Comparison of ENCODE assay signal across 10 cellular contexts in the genomic region with DNA sequence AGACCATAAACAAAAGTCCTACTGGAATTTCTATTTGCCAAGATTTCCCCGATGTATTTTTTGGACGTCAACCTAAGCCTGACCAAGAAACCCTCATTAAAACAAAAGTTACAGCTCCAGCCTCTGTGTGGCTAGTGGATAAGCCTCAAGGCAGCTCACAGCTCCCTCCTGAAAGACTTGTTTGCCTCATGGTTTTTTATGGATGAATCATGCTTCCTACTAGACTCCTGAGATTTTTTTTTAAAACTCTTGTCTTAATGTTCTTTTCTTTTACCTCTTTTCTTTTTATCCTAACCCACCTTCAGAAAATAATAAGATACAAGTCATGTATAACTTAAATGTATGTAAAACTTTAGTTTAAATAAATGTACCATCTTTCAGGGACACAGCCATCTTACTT. TPM values are rescaled to one million over a fixed set of nuclear protein-coding genes. Genes with fewer than 3 reads are reported as not detected.
DNase-seq lines count a peak whose midpoint lies in the region; ATAC-seq and TF ChIP-seq lines count a peak whose summit lies in the region.
"Had no signal": no experiment of that assay in that cellular context is flagged by ENCODE, and none has a peak within 500 bp of the region (broad histone marks: within the 10 kb centered on the region; RNA-seq: fewer than 3 reads in every experiment).

No MANE protein-coding gene starts in this region.

- DNase-seq in GM03348 (ENCODE audit: low spot score) (peak; percentile 76), SK-N-SH (no peak), fibroblast of lung (ENCODE audit: low read depth in 2 of 2) (peak; percentile 60 to 94), KBM-7 (no peak), anterior cingulate cortex (lab: John Stamatoyannopoulos, UW) (no peak)
- no peak for DNase-seq in stimulated activated naive CD4-positive, alpha-beta T cell treated with Interleukin-2 at 50 U/mL for 16 hours (lab: John Stamatoyannopoulos, UW)
- DNase-seq: head of caudate nucleus, right lobe of liver had no signal

- H3K9ac ChIP-seq in SK-N-SH: peak overlapping the region; percentile 84; the same call in 1 of the 2 replicates
- H3K9ac ChIP-seq in fibroblast of lung (ENCODE audit: insufficient read depth, low read length): no peak overlapping the region

- H3K27me3 ChIP-seq in SK-N-SH (ENCODE audit: insufficient read depth) (no peaks in the 10 kb centered on the region), fibroblast of lung (ENCODE audit: control insufficient read depth, insufficient read depth, low read length) (no peaks in the 10 kb centered on the region)
- H3K27me3 ChIP-seq: right lobe of liver had no signal

- no peak for TF ChIP-seq RAD21 in SK-N-SH (IDR thresholded peaks at IDR 0.05; ENCODE audit: low read length)

- H3K4me2 ChIP-seq in SK-N-SH (peak overlapping the region; percentile 74), fibroblast of lung (ENCODE audit: extremely low read depth, insufficient read depth, low read length) (no peak overlapping the region)

- CTCF ChIA-PET in SK-N-SH (lab: Yijun Ruan, JAX): interaction anchor here (0.7 kb wide), 1 partner anchor 518 kb away, joined by 3 read pairs; no protein-coding TSS in a partner anchor

- H3K4me3 ChIP-seq in SK-N-SH (ENCODE audit: low read depth in 2 of 2, low read length in 1 of 2): peak overlapping the region; percentile 51 to 57; a peak in 3 of 4 replicates
- no peak overlapping the region for H3K4me3 ChIP-seq in fibroblast of lung (replicated peaks in 1 of 4; ENCODE audit: control extremely low read depth in 1 of 4, insufficient read depth in 1 of 4, low read depth in 3 of 4, low read length in 4 of 4)
- no peak overlapping the region for H3K4me3 ChIP-seq in skin epidermis
- H3K4me3 ChIP-seq: right lobe of liver had no signal

- no peak for ATAC-seq in GM19035 (IDR thresholded peaks at IDR 0.05; ENCODE audit: unreplicated experiment)
- ATAC-seq: right lobe of liver had no signal

- no peak for TF ChIP-seq EP300 in SK-N-SH (IDR thresholded peaks at IDR 0.05; ENCODE audit: borderline replicate concordance in 1 of 2, low read depth in 1 of 2, low read length in 1 of 2)

- H3K9me2 ChIP-seq in SK-N-SH: no peaks in the 10 kb centered on the region

- H3K27ac ChIP-seq in SK-N-SH (ENCODE audit: low read depth in 2 of 2, low read length in 1 of 2) (peak overlapping the region; percentile 88 to 96; a peak in 3 of 4 replicates), fibroblast of lung (ENCODE audit: insufficient read depth, low read length) (no peak overlapping the region), skin epidermis (peak overlapping the region in 18 of 21 experiments; percentile 48 to 88 (median 81))
- H3K27ac ChIP-seq: right lobe of liver had no signal

- no peak for TF ChIP-seq CTCF in SK-N-SH (IDR thresholded peaks at IDR 0.05)
- TF ChIP-seq CTCF in fibroblast of lung (conservative IDR thresholded peaks at IDR 0.05 in 1 of 2, IDR thresholded peaks at IDR 0.05 in 1 of 2; ENCODE audit: low read depth in 1 of 2, low read length in 2 of 2): no peak

- H3K36me3 ChIP-seq in SK-N-SH (replicated peaks in 1 of 2; ENCODE audit: control insufficient read depth in 1 of 2, insufficient read depth in 2 of 2, low read length in 1 of 2) (peaks cover 0 to 2% of the 10 kb centered on the region in 2 experiments), fibroblast of lung (ENCODE audit: control insufficient read depth, insufficient read depth, low read length) (no peaks in the 10 kb centered on the region)
- H3K36me3 ChIP-seq: right lobe of liver had no signal

- peaks cover 44% of the 10 kb centered on the region for H3F3A ChIP-seq in SK-N-SH (replicated peaks; ENCODE audit: insufficient read depth)

- no peaks in the 10 kb centered on the region for H4K20me1 ChIP-seq in SK-N-SH (ENCODE audit: insufficient read depth)
- no peaks in the 10 kb centered on the region for H4K20me1 ChIP-seq in fibroblast of lung (ENCODE audit: control insufficient read depth, extremely low read depth, insufficient read depth, low read length)

- H2AFZ ChIP-seq in SK-N-SH (ENCODE audit: low read depth): no peak overlapping the region
- no peak overlapping the region for H2AFZ ChIP-seq in fibroblast of lung (ENCODE audit: low read length)

- peaks cover 61% of the 10 kb centered on the region for H3K79me2 ChIP-seq in SK-N-SH (ENCODE audit: insufficient read depth)
- H3K79me2 ChIP-seq in fibroblast of lung (ENCODE audit: control insufficient read depth, insufficient read depth, low read length): no peaks in the 10 kb centered on the region

- H3K9me3 ChIP-seq in SK-N-SH (no peaks in the 10 kb centered on the region), fibroblast of lung (ENCODE audit: control insufficient read depth, insufficient read depth, low read depth, low read length) (no peaks in the 10 kb centered on the region)
- H3K9me3 ChIP-seq: right lobe of liver had no signal

- POLR2A ChIA-PET in SK-N-SH (lab: Yijun Ruan, JAX): no interaction called here

- in situ Hi-C loops in KBM-7 (cut with MboI; ENCODE audit: low pct_unique_long_range_greater_than_20kb, low sequenced_read_pairs): no loop called here

- WGBS in SK-N-SH (ENCODE audit: low lambda C conversion rate): 0% methylated on average over 2 of the region's 2 CpGs

- H3K4me1 ChIP-seq in SK-N-SH (ENCODE audit: control insufficient read depth in 1 of 2, insufficient read depth in 2 of 2, low read depth in 1 of 2, low read length in 1 of 2) (peaks cover 2 to 26% of the 10 kb centered on the region in 2 experiments; a peak in 3 of 4 replicates), fibroblast of lung (ENCODE audit: control insufficient read depth, extremely low read depth, insufficient read depth, low read length) (peaks cover 9% of the 10 kb centered on the region)
- H3K4me1 ChIP-seq: right lobe of liver had no signal

TF ChIP-seq in SK-N-SH, 30 proteins besides CTCF, POLR2A, EP300 and RAD21:
- TF ChIP-seq EZH2phosphoT487 (IDR thresholded peaks at IDR 0.05; ENCODE audit: borderline replicate concordance, low read depth) (no peak), RCOR1 (IDR thresholded peaks at IDR 0.05; ENCODE audit: low read length) (no peak), FOSL2 (IDR thresholded peaks at IDR 0.05; ENCODE audit: borderline replicate concordance, low read depth) (peak; percentile 61)
- TF ChIP-seq, protein P1, sequence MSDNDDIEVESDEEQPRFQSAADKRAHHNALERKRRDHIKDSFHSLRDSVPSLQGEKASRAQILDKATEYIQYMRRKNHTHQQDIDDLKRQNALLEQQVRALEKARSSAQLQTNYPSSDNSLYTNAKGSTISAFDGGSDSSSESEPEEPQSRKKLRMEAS (IDR thresholded peaks at IDR 0.05; ENCODE audit: low read depth): peak; percentile 44; the same call in 1 of the 2 replicates

RNA-seq across cellular contexts. Expression of a gene that starts 52.4 kb away (rescaled TPM):
- polyA plus RNA-seq in SK-N-SH (2012; rRNA removed) (1.5 and 2.9 TPM in 2 replicates), fibroblast of lung (0.02 and 0.07 TPM in 2 replicates)
- 3.5 and 4.6 TPM in 2 replicates for polyA plus RNA-seq in SK-N-SH (2012; cell fraction: cytosol; rRNA removed)
- polyA plus RNA-seq in SK-N-SH (2012; cell fraction: nucleus; rRNA removed): 1.1 and 3.5 TPM in 2 replicates
- under 0.01 TPM in 2 replicates for total RNA-seq in fibroblast of lung
- polyA plus RNA-seq in fibroblast of lung (2012): 0.02 and 0.05 TPM in 2 replicates
- polyA minus RNA-seq in fibroblast of lung (ENCODE audit: low replicate concordance): 0.33 TPM in 1 of 2 replicates, not detected in the other

Comparison
In these comparisons a context has a peak if more than half of its experiments do, and no peak if none do; other contexts are left out.
1. DNase-seq: peak in GM03348 (single experiment) and fibroblast of lung (2 of 2); none in SK-N-SH (single experiment), stimulated activated naive CD4-positive, alpha-beta T cell treated with Interleukin-2 at 50 U/mL for 16 hours (single experiment), KBM-7 (single experiment) and anterior cingulate cortex (0 of 58).
2. H3K4me3 ChIP-seq: peak in SK-N-SH (2 of 2); none in fibroblast of lung (0 of 4) and skin epidermis (0 of 7).